In genomic region chr7:12146813-12147212, GRCh38 we compare ENCODE assay signal across 21 cellular contexts.
DNase-seq lines count a peak whose midpoint lies in the region.
"Had no signal": no experiment of that assay in that cellular context is flagged by ENCODE, and none has a peak within 500 bp of the region (broad histone marks: within the 10 kb centered on the region; RNA-seq: fewer than 3 reads in every experiment).

No MANE protein-coding gene starts in this region.

- in situ Hi-C loops in HAP-1 (cut with MboI; ENCODE audit: low sequenced_read_pairs): no loop called here

- no peaks in the 10 kb centered on the region for H3K27me3 ChIP-seq in HAP-1 (ENCODE audit: low read depth)

- DNase-seq in DMS79 (lab: John Stamatoyannopoulos, UW) (peak; percentile 1), HAP-1 (ENCODE audit: low spot score in 2 of 2) (peak; percentile 33 to 68), SW480 (ENCODE audit: low spot score) (peak; percentile 85), iPS-NIHi11 (ENCODE audit: low spot score) (peak; percentile 39), SIG-M5 treated with dmso at 0.1 percent for 504 hours (lab: John Stamatoyannopoulos, UW; ENCODE audit: unreplicated experiment) (no peak), NCI-H146 (lab: John Stamatoyannopoulos, UW) (no peak)
- DNase-seq in stimulated activated naive CD4-positive, alpha-beta T cell treated with Interleukin-2 at 50 U/mL for 16 hours (lab: John Stamatoyannopoulos, UW): no peak
- DNase-seq: Caco-2; CD4-positive, alpha-beta T cell; HFFc6; KG1; MV-4-11; NCI-H1436; NCI-H2081; NCI-H345; NCI-H526; NK-92 treated with Interleukin-12 subunit alpha and Interleukin-12 subunit beta, amount 100 ng/mL, for 24 hours; SHP77; SK-N-SH; T-helper 1 cell had no signal

- H3K36me3 ChIP-seq in HAP-1 (replicated peaks): no peaks in the 10 kb centered on the region

- H3K4me1 ChIP-seq in HAP-1: peaks cover 5% of the 10 kb centered on the region; the same call in 1 of the 2 replicates
- H3K4me1 ChIP-seq: A549, Caco-2 had no signal

- H3K9me3 ChIP-seq in HAP-1: no peaks in the 10 kb centered on the region
- H3K9me3 ChIP-seq: A549, Caco-2, SK-N-SH had no signal

- H3K4me3 ChIP-seq in HAP-1: no peak overlapping the region
- H3K4me3 ChIP-seq: A549 had no signal

Comparison
In these comparisons a context has a peak if more than half of its experiments do, and no peak if none do; other contexts are left out.
1. DNase-seq: peak in DMS79 (single experiment), HAP-1 (2 of 2), SW480 (single experiment) and iPS-NIHi11 (single experiment); none in SIG-M5 treated with dmso at 0.1 percent for 504 hours (single experiment), stimulated activated naive CD4-positive, alpha-beta T cell treated with Interleukin-2 at 50 U/mL for 16 hours (single experiment) and NCI-H146 (single experiment).